Comparison of ENCODE assay signal across 14 cellular contexts in genomic region chr11:72026029-72026428, GRCh38. TPM values are rescaled to one million over a fixed set of nuclear protein-coding genes. Genes with fewer than 3 reads are reported as not detected.
DNase-seq lines count a peak whose midpoint lies in the region; ATAC-seq, FAIRE-seq and TF ChIP-seq lines count a peak whose summit lies in the region.
"Had no signal": no experiment of that assay in that cellular context is flagged by ENCODE, and none has a peak within 500 bp of the region (broad histone marks: within the 10 kb centered on the region; RNA-seq: fewer than 3 reads in every experiment).

No MANE protein-coding gene starts in this region.

- peaks cover 5% of the 10 kb centered on the region for H3K4me1 ChIP-seq in mesenchymal stem cell (ENCODE audit: control insufficient read depth, insufficient read depth, low read depth, low read length)
- peaks cover 6 to 40% (median 35%) of the 10 kb centered on the region in 5 donors for H3K4me1 ChIP-seq in subcutaneous abdominal adipose tissue (ENCODE audit: control insufficient read depth in 5 of 5, insufficient read depth in 5 of 5, low read length in 5 of 5)

- H3K4me1 Mint-ChIP-seq in activated CD4-positive, alpha-beta T cell treated with anti-CD3 and anti-CD28 coated beads, Interleukin-2, amount 10 ng/mL, durations not matched to agents 24 days and 14 days = peaks cover 24% of the 10 kb centered on the region
- H3K4me1 Mint-ChIP-seq in activated T-helper 17 cell treated with anti-CD3 and anti-CD28 coated beads, Interleukin-2, amount 50 U/mL, for 72 hours = peaks cover 7% of the 10 kb centered on the region

- no peaks in the 10 kb centered on the region for H3K27me3 Mint-ChIP-seq in activated CD4-positive, alpha-beta T cell treated with anti-CD3 and anti-CD28 coated beads, Interleukin-2, amount 10 ng/mL, durations not matched to agents 24 days and 14 days
- no peaks in the 10 kb centered on the region for H3K27me3 Mint-ChIP-seq in activated T-helper 17 cell treated with anti-CD3 and anti-CD28 coated beads, Interleukin-2, amount 50 U/mL, for 72 hours
- H3K27me3 Mint-ChIP-seq: dendritic cell treated with granulocyte-macrophage colony-stimulating factor and Interleukin-4, amounts not matched to agents 40 ng/mL and 50 ng/mL, for 4 days had no signal

- no peak overlapping the region for H3K4me3 Mint-ChIP-seq in activated CD4-positive, alpha-beta T cell treated with anti-CD3 and anti-CD28 coated beads, Interleukin-2, amount 10 ng/mL, durations not matched to agents 24 days and 14 days
- H3K4me3 Mint-ChIP-seq in activated T-helper 17 cell treated with anti-CD3 and anti-CD28 coated beads, Interleukin-2, amount 50 U/mL, for 72 hours = no peak overlapping the region
- H3K4me3 Mint-ChIP-seq: dendritic cell treated with granulocyte-macrophage colony-stimulating factor and Interleukin-4, amounts not matched to agents 40 ng/mL and 50 ng/mL, for 4 days had no signal

- H3K79me1 ChIP-seq in mesenchymal stem cell (replicated peaks; ENCODE audit: low read length, poor library complexity, severe bottlenecking) = peaks cover 46% of the 10 kb centered on the region

- H3K27ac Mint-ChIP-seq in activated CD4-positive, alpha-beta T cell treated with anti-CD3 and anti-CD28 coated beads, Interleukin-2, amount 10 ng/mL, durations not matched to agents 24 days and 14 days = peak overlapping the region; percentile 62
- peak overlapping the region; percentile 43 for H3K27ac Mint-ChIP-seq in activated T-helper 17 cell treated with anti-CD3 and anti-CD28 coated beads, Interleukin-2, amount 50 U/mL, for 72 hours

- no peak for TF ChIP-seq POLR2A in H54 (IDR thresholded peaks at IDR 0.05; ENCODE audit: low read depth, low read length)

- ATAC-seq in activated T-helper 17 cell treated with anti-CD3 and anti-CD28 coated beads, Interleukin-2, amount 50 U/mL, for 72 hours (replicated peaks) = no peak
- ATAC-seq in HG03139 (IDR thresholded peaks at IDR 0.05; ENCODE audit: unreplicated experiment) = no peak

- intact Hi-C loops in activated CD4-positive, alpha-beta T cell treated with anti-CD3 and anti-CD28 coated beads, Interleukin-2, amount 10 ng/mL, durations not matched to agents 24 days and 14 days (cut with micrococcal nuclease) = loop anchor here (5.0 to 10.0 kb wide), 2 partner anchors 156 to 409 kb away; partner anchors contain the start of gene CLPB

- no peak overlapping the region for H2AFZ ChIP-seq in mesenchymal stem cell (ENCODE audit: low read depth, low read length)

- DNase-seq in activated CD4-positive, alpha-beta T cell treated with anti-CD3 and anti-CD28 coated beads, Interleukin-2, amount 10 ng/mL, durations not matched to agents 24 days and 14 days = no peak
- no peak for DNase-seq in activated CD4-positive, alpha-beta T cell treated with anti-CD3 and anti-CD28 coated beads, Interleukin-2, amount 50 U/mL, for 48 hours
- no peak for DNase-seq in mesenchymal stem cell
- no peak for DNase-seq in T-helper 9 cell
- no peak for DNase-seq in H54 (ENCODE audit: insufficient read length, low spot score)
- DNase-seq: Caco-2, mucosa of descending colon, OCI-M1 had no signal

- no peak overlapping the region for H2BK12ac ChIP-seq in mesenchymal stem cell (ENCODE audit: low read length in 2 of 2)

- H4K8ac ChIP-seq in mesenchymal stem cell (ENCODE audit: low read length) = no peak overlapping the region

- no peak overlapping the region for H2BK120ac ChIP-seq in mesenchymal stem cell (ENCODE audit: low read depth, low read length)

- H3K18ac ChIP-seq in mesenchymal stem cell (ENCODE audit: low read depth in 1 of 2, low read length in 2 of 2) = no peak overlapping the region

- H4K91ac ChIP-seq in mesenchymal stem cell (ENCODE audit: low read length) = no peak overlapping the region

- H3K9ac ChIP-seq in mesenchymal stem cell (ENCODE audit: low read length) = peak overlapping the region; percentile 88
- H3K9ac ChIP-seq in subcutaneous abdominal adipose tissue (ENCODE audit: low read length in 5 of 5) = peak overlapping the region in 1 of 5 donors; percentile 39

- H3K36me3 ChIP-seq in mesenchymal stem cell (ENCODE audit: control insufficient read depth in 1 of 2, insufficient read depth in 2 of 2, low read depth in 1 of 2, low read length in 2 of 2) = peaks cover 51 to 89% of the 10 kb centered on the region in 2 experiments
- H3K36me3 ChIP-seq in subcutaneous abdominal adipose tissue (ENCODE audit: control insufficient read depth in 5 of 5, insufficient read depth in 5 of 5, low read length in 5 of 5) = peaks cover 32 to 73% (median 67%) of the 10 kb centered on the region in 5 donors

- no peaks in the 10 kb centered on the region for H3K9me3 Mint-ChIP-seq in activated CD4-positive, alpha-beta T cell treated with anti-CD3 and anti-CD28 coated beads, Interleukin-2, amount 10 ng/mL, durations not matched to agents 24 days and 14 days
- no peaks in the 10 kb centered on the region for H3K9me3 Mint-ChIP-seq in activated T-helper 17 cell treated with anti-CD3 and anti-CD28 coated beads, Interleukin-2, amount 50 U/mL, for 72 hours
- H3K9me3 Mint-ChIP-seq: dendritic cell treated with granulocyte-macrophage colony-stimulating factor and Interleukin-4, amounts not matched to agents 40 ng/mL and 50 ng/mL, for 4 days had no signal

- WGBS in mesenchymal stem cell = 100% methylated on average over 1 of the region's 1 CpG

- no peak overlapping the region for H3K4me2 ChIP-seq in mesenchymal stem cell (ENCODE audit: low read length, poor library complexity, severe bottlenecking)

- FAIRE-seq in H54 (lab: Jason Lieb, UNC) = no peak
- FAIRE-seq: A204.1, GM18507 had no signal

- no peak overlapping the region for H3K23ac ChIP-seq in mesenchymal stem cell (ENCODE audit: low read length in 2 of 2)

- H2BK5ac ChIP-seq in mesenchymal stem cell (ENCODE audit: low read depth, low read length, poor library complexity, severe bottlenecking) = no peak overlapping the region

- H3K27ac ChIP-seq in mesenchymal stem cell (ENCODE audit: low read length, poor library complexity, severe bottlenecking) (peak overlapping the region; percentile 5), subcutaneous abdominal adipose tissue (ENCODE audit: low read depth, low read length) (peak overlapping the region; percentile 64)

- peaks cover 46% of the 10 kb centered on the region for H3K36me3 Mint-ChIP-seq in activated CD4-positive, alpha-beta T cell treated with anti-CD3 and anti-CD28 coated beads, Interleukin-2, amount 10 ng/mL, durations not matched to agents 24 days and 14 days (ENCODE audit: low read depth)
- H3K36me3 Mint-ChIP-seq in activated T-helper 17 cell treated with anti-CD3 and anti-CD28 coated beads, Interleukin-2, amount 50 U/mL, for 72 hours (ENCODE audit: low read depth) = peaks cover 99% of the 10 kb centered on the region

- H3K4me3 ChIP-seq in mesenchymal stem cell (ENCODE audit: insufficient read depth in 1 of 2, low read depth in 1 of 2, low read length in 2 of 2) (no peak overlapping the region), subcutaneous abdominal adipose tissue (ENCODE audit: low read depth in 1 of 5, low read length in 5 of 5) (no peak overlapping the region)
- H3K4me3 ChIP-seq: mucosa of descending colon had no signal

- H2AK5ac ChIP-seq in mesenchymal stem cell (ENCODE audit: low read length, severe bottlenecking) = no peak overlapping the region

- H3K27me3 ChIP-seq in mesenchymal stem cell (ENCODE audit: control insufficient read depth in 1 of 2, insufficient read depth in 1 of 2, low read length in 2 of 2) (no peaks in the 10 kb centered on the region), subcutaneous abdominal adipose tissue (ENCODE audit: control insufficient read depth in 5 of 5, insufficient read depth in 4 of 5, low read length in 5 of 5) (no peaks in the 10 kb centered on the region)

- no peak overlapping the region for H2BK15ac ChIP-seq in mesenchymal stem cell (ENCODE audit: low read depth, poor library complexity, severe bottlenecking)

- H3K9me3 ChIP-seq in mesenchymal stem cell (ENCODE audit: control insufficient read depth, low read length) (no peaks in the 10 kb centered on the region), subcutaneous abdominal adipose tissue (ENCODE audit: control insufficient read depth in 5 of 5, low read length in 5 of 5) (no peaks in the 10 kb centered on the region)
- H3K9me3 ChIP-seq: Caco-2, mucosa of descending colon had no signal

- no peak overlapping the region for H3K4ac ChIP-seq in mesenchymal stem cell (ENCODE audit: low read depth in 1 of 2, low read length in 2 of 2)

- no peak overlapping the region for H3K14ac ChIP-seq in mesenchymal stem cell (ENCODE audit: low read length in 2 of 2)

RNA-seq across cellular contexts. Expression of gene IL18BP, which starts 27.3 kb away (rescaled TPM):
- total RNA-seq in activated CD4-positive, alpha-beta T cell treated with anti-CD3 and anti-CD28 coated beads, Interleukin-2, amount 10 ng/mL, durations not matched to agents 24 days and 14 days = 15.0 and 19.9 TPM in 2 replicates
- total RNA-seq in activated T-helper 17 cell treated with anti-CD3 and anti-CD28 coated beads, Interleukin-2, amount 50 U/mL, for 72 hours = 10 to 100 TPM; 18.4 to 21.9 TPM
- 4.8 TPM for polyA plus RNA-seq in mesenchymal stem cell (2013, experiment 1 of 2)
- 4.1 TPM for polyA plus RNA-seq in mesenchymal stem cell (2013, experiment 2 of 2)

RNA-seq across cellular contexts. Expression of gene NUMA1, which starts 54.3 kb away (rescaled TPM):
- total RNA-seq in activated CD4-positive, alpha-beta T cell treated with anti-CD3 and anti-CD28 coated beads, Interleukin-2, amount 10 ng/mL, durations not matched to agents 24 days and 14 days = 138 and 149 TPM in 2 replicates
- 100 to 1,000 TPM; 179 to 277 TPM for total RNA-seq in activated T-helper 17 cell treated with anti-CD3 and anti-CD28 coated beads, Interleukin-2, amount 50 U/mL, for 72 hours
- polyA plus RNA-seq in mesenchymal stem cell (2013, experiment 1 of 2) = 54.5 TPM
- polyA plus RNA-seq in mesenchymal stem cell (2013, experiment 2 of 2) = 49.1 TPM

RNA-seq across cellular contexts. Expression of gene LRRC51, which starts 54.6 kb away (rescaled TPM):
- 7.0 and 7.1 TPM in 2 replicates for total RNA-seq in activated CD4-positive, alpha-beta T cell treated with anti-CD3 and anti-CD28 coated beads, Interleukin-2, amount 10 ng/mL, durations not matched to agents 24 days and 14 days
- 1 to 10 TPM; 3.3 to 5.4 TPM for total RNA-seq in activated T-helper 17 cell treated with anti-CD3 and anti-CD28 coated beads, Interleukin-2, amount 50 U/mL, for 72 hours
- polyA plus RNA-seq in mesenchymal stem cell (2013, experiment 1 of 2) = 3.2 TPM
- 3.9 TPM for polyA plus RNA-seq in mesenchymal stem cell (2013, experiment 2 of 2)
